Comparison of ENCODE assay signal across 1 cellular context in genomic region chr15:65424683-65425082, GRCh38.
TF ChIP-seq lines count a peak whose summit lies in the region.

No MANE protein-coding gene starts in this region.

TF ChIP-seq in IMR-90, 13 proteins besides CTCF, POLR2A, EP300 and RAD21:
- TF ChIP-seq CHD1 (IDR thresholded peaks at IDR 0.05; ENCODE audit: low read depth, low read length) (no peak), FOS (IDR thresholded peaks at IDR 0.05; ENCODE audit: low read depth, low read length) (no peak), RCOR1 (IDR thresholded peaks at IDR 0.05; ENCODE audit: insufficient replicate concordance, low read length) (no peak), MXI1 (IDR thresholded peaks at IDR 0.05; ENCODE audit: borderline replicate concordance, low read depth, low read length) (no peak), BHLHE40 (IDR thresholded peaks at IDR 0.05; ENCODE audit: low read depth, low read length) (no peak), NFE2L2 (IDR thresholded peaks at IDR 0.05; ENCODE audit: low read depth, low read length) (no peak), SMC3 (IDR thresholded peaks at IDR 0.05; ENCODE audit: low read depth, low read length) (no peak), RFX5 (IDR thresholded peaks at IDR 0.05; ENCODE audit: low read depth, low read length) (no peak), MAFK (IDR thresholded peaks at IDR 0.05; ENCODE audit: low read depth, low read length) (no peak), CEBPB (IDR thresholded peaks at IDR 0.05; ENCODE audit: low read depth, low read length) (no peak), MAZ (IDR thresholded peaks at IDR 0.05; ENCODE audit: borderline replicate concordance, low read depth, low read length) (no peak)
- TF ChIP-seq, protein P1, sequence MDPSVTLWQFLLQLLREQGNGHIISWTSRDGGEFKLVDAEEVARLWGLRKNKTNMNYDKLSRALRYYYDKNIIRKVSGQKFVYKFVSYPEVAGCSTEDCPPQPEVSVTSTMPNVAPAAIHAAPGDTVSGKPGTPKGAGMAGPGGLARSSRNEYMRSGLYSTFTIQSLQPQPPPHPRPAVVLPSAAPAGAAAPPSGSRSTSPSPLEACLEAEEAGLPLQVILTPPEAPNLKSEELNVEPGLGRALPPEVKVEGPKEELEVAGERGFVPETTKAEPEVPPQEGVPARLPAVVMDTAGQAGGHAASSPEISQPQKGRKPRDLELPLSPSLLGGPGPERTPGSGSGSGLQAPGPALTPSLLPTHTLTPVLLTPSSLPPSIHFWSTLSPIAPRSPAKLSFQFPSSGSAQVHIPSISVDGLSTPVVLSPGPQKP (IDR thresholded peaks at IDR 0.05; ENCODE audit: borderline replicate concordance, low read depth, low read length) = no peak
- TF ChIP-seq, protein P2, sequence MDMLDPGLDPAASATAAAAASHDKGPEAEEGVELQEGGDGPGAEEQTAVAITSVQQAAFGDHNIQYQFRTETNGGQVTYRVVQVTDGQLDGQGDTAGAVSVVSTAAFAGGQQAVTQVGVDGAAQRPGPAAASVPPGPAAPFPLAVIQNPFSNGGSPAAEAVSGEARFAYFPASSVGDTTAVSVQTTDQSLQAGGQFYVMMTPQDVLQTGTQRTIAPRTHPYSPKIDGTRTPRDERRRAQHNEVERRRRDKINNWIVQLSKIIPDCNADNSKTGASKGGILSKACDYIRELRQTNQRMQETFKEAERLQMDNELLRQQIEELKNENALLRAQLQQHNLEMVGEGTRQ (IDR thresholded peaks at IDR 0.05; ENCODE audit: low read depth, low read length) = no peak
TF ChIP-seq in IMR-90: peak in this region for 0.
